23 cellular contexts compared by ENCODE assay signal in the genomic region with DNA sequence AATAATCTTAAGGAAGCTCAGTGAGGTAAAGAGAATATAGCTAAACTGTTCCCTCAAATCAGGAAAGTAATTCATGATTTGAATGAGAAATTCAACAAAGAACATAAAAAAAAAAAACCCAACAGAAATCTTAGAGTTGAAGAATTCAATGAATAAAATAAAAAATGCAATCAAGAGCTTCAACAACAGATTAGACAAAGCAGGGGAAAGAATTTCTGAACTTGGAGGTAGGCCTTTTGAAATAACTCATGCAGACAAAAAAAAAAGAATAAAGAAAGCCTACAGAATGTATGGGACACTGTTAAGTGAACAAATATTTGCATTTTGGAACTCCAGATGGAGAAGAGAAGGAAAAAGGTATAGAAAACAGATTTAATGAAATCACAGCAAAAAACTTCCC.
"Had no signal": no experiment of that assay in that cellular context is flagged by ENCODE, and none has a peak within 500 bp of the region (broad histone marks: within the 10 kb centered on the region; RNA-seq: fewer than 3 reads in every experiment).

No MANE protein-coding gene starts in this region.

- H3K27ac Mint-ChIP-seq: dendritic cell treated with granulocyte-macrophage colony-stimulating factor and Interleukin-4, amounts not matched to agents 40 ng/mL and 50 ng/mL, for 4 days; effector memory CD8-positive, alpha-beta T cell; endodermal cell; naive thymus-derived CD4-positive, alpha-beta T cell had no signal

- H3K4me3 ChIP-seq: colonic mucosa, esophagus squamous epithelium, gastrocnemius medialis, heart right ventricle, left lung, lower lobe of right lung had no signal

- H3K9me3 ChIP-seq: colonic mucosa had no signal

- H3K27ac ChIP-seq: colonic mucosa, epithelial cell of prostate, esophagus squamous epithelium, gastrocnemius medialis, heart right ventricle, left lung, lower lobe of right lung had no signal

- H3K4me1 ChIP-seq: colonic mucosa, esophagus squamous epithelium, gastrocnemius medialis, left lung, lower lobe of right lung had no signal

- H3K27me3 ChIP-seq: colonic mucosa, esophagus squamous epithelium, gastrocnemius medialis, heart right ventricle, left lung had no signal

- H3K4me3 Mint-ChIP-seq: dendritic cell treated with granulocyte-macrophage colony-stimulating factor and Interleukin-4, amounts not matched to agents 40 ng/mL and 50 ng/mL, for 4 days; effector memory CD8-positive, alpha-beta T cell; endodermal cell; naive thymus-derived CD4-positive, alpha-beta T cell had no signal

- FAIRE-seq: keratinocyte had no signal

- ATAC-seq: effector memory CD8-positive, alpha-beta T cell; gastrocnemius medialis; left lung; naive thymus-derived CD4-positive, alpha-beta T cell had no signal

- DNase-seq: colonic mucosa; cortex of kidney; effector CD8-positive, alpha-beta T cell; effector memory CD8-positive, alpha-beta T cell; endodermal cell; erythroblast; esophagus squamous epithelium; foreskin fibroblast; foreskin melanocyte; gastrocnemius medialis; glutamatergic neuron; head of caudate nucleus; hippocampal formation; left cardiac atrium; left lung; lower lobe of right lung; mesendoderm; midbrain; naive thymus-derived CD4-positive, alpha-beta T cell had no signal

- H3K27me3 Mint-ChIP-seq: dendritic cell treated with granulocyte-macrophage colony-stimulating factor and Interleukin-4, amounts not matched to agents 40 ng/mL and 50 ng/mL, for 4 days; effector memory CD8-positive, alpha-beta T cell; naive thymus-derived CD4-positive, alpha-beta T cell had no signal
